Comparison of ENCODE assay signal across 8 cellular contexts in genomic region chr14:101972126-101972785, GRCh38. TPM values are rescaled to one million over a fixed set of nuclear protein-coding genes. Genes with fewer than 3 reads are reported as not detected.
DNase-seq lines count a peak whose midpoint lies in the region; ATAC-seq and TF ChIP-seq lines count a peak whose summit lies in the region.

No MANE protein-coding gene starts in this region.

- CTCF ChIA-PET in activated naive CD4-positive, alpha-beta T cell treated with anti-CD3 and anti-CD28 coated beads for 36 hours (lab: Charles Lee) = interaction anchor here (0.6 to 1.1 kb wide), 2 partner anchors 9 to 342 kb away, joined by 3 to 5 read pairs; no protein-coding TSS in a partner anchor

- H3K27ac ChIP-seq in SJSA1 = peak overlapping the region; percentile 91
- peak overlapping the region; percentile 80 for H3K27ac ChIP-seq in fibroblast of lung (ENCODE audit: insufficient read depth, low read length)

- no peak overlapping the region for H2AFZ ChIP-seq in fibroblast of lung (ENCODE audit: low read length)

- H3K27me3 Mint-ChIP-seq in activated naive CD4-positive, alpha-beta T cell treated with anti-CD3 and anti-CD28 coated beads, Interleukin-2, amount 50 U/mL, for 24 hours = no peaks in the 10 kb centered on the region
- no peaks in the 10 kb centered on the region for H3K27me3 Mint-ChIP-seq in activated naive CD4-positive, alpha-beta T cell treated with anti-CD3 and anti-CD28 coated beads for 36 hours (ENCODE audit: low read depth)
- H3K27me3 Mint-ChIP-seq in natural killer cell (ENCODE audit: low read depth in 2 of 2) = no peaks in the 10 kb centered on the region

- DNase-seq in activated naive CD4-positive, alpha-beta T cell treated with anti-CD3 and anti-CD28 coated beads for 36 hours = no peak
- DNase-seq in SJSA1 (ENCODE audit: low read depth in 1 of 2, low spot score in 2 of 2) = peak; percentile 89 to 95
- peak; percentile 99 to 100 for DNase-seq in fibroblast of lung (ENCODE audit: low read depth in 2 of 2)
- DNase-seq in natural killer cell = no peak
- DNase-seq in activated naive CD4-positive, alpha-beta T cell (lab: John Stamatoyannopoulos, UW) = no peak

- intact Hi-C loops in activated naive CD4-positive, alpha-beta T cell treated with anti-CD3 and anti-CD28 coated beads for 36 hours (cut with micrococcal nuclease) = no loop called here
- intact Hi-C loops in natural killer cell (cut with micrococcal nuclease) = no loop called here

- H4K20me1 ChIP-seq in fibroblast of lung (ENCODE audit: control insufficient read depth, extremely low read depth, insufficient read depth, low read length) = peaks cover 2% of the 10 kb centered on the region

- peaks cover 12% of the 10 kb centered on the region for H3K36me3 Mint-ChIP-seq in activated naive CD4-positive, alpha-beta T cell treated with anti-CD3 and anti-CD28 coated beads, Interleukin-2, amount 50 U/mL, for 24 hours
- peaks cover 13% of the 10 kb centered on the region for H3K36me3 Mint-ChIP-seq in activated naive CD4-positive, alpha-beta T cell treated with anti-CD3 and anti-CD28 coated beads for 36 hours (ENCODE audit: low read depth)
- no peaks in the 10 kb centered on the region for H3K36me3 Mint-ChIP-seq in natural killer cell

- peaks cover 43% of the 10 kb centered on the region for H3K36me3 ChIP-seq in SJSA1
- H3K36me3 ChIP-seq in fibroblast of lung (ENCODE audit: control insufficient read depth, insufficient read depth, low read length) = peaks cover 4% of the 10 kb centered on the region

- H3K79me2 ChIP-seq in fibroblast of lung (ENCODE audit: control insufficient read depth, insufficient read depth, low read length) = peaks cover 78% of the 10 kb centered on the region

- H3K4me3 ChIP-seq in SJSA1 (no peak overlapping the region), fibroblast of lung (replicated peaks in 1 of 4; ENCODE audit: control extremely low read depth in 1 of 4, insufficient read depth in 1 of 4, low read depth in 3 of 4, low read length in 4 of 4) (peak overlapping the region; percentile 12 to 39 (median 22))

- peaks cover 24% of the 10 kb centered on the region for H3K4me1 ChIP-seq in SJSA1 (replicated peaks)
- peaks cover 11% of the 10 kb centered on the region for H3K4me1 ChIP-seq in fibroblast of lung (ENCODE audit: control insufficient read depth, extremely low read depth, insufficient read depth, low read length)

- peak overlapping the region; percentile 61 for H3K27ac Mint-ChIP-seq in activated naive CD4-positive, alpha-beta T cell treated with anti-CD3 and anti-CD28 coated beads, Interleukin-2, amount 50 U/mL, for 24 hours
- no peak overlapping the region for H3K27ac Mint-ChIP-seq in activated naive CD4-positive, alpha-beta T cell treated with anti-CD3 and anti-CD28 coated beads for 36 hours
- peak overlapping the region; percentile 31 to 48 for H3K27ac Mint-ChIP-seq in natural killer cell

- no peak overlapping the region for H3K4me3 Mint-ChIP-seq in activated naive CD4-positive, alpha-beta T cell treated with anti-CD3 and anti-CD28 coated beads, Interleukin-2, amount 50 U/mL, for 24 hours
- no peak overlapping the region for H3K4me3 Mint-ChIP-seq in activated naive CD4-positive, alpha-beta T cell treated with anti-CD3 and anti-CD28 coated beads for 36 hours
- H3K4me3 Mint-ChIP-seq in natural killer cell = no peak overlapping the region

- H3K4me1 Mint-ChIP-seq in activated naive CD4-positive, alpha-beta T cell treated with anti-CD3 and anti-CD28 coated beads, Interleukin-2, amount 50 U/mL, for 24 hours = peaks cover 49% of the 10 kb centered on the region
- peaks cover 33% of the 10 kb centered on the region for H3K4me1 Mint-ChIP-seq in activated naive CD4-positive, alpha-beta T cell treated with anti-CD3 and anti-CD28 coated beads for 36 hours (ENCODE audit: low read depth)
- peaks cover 34 to 39% of the 10 kb centered on the region in 2 donors for H3K4me1 Mint-ChIP-seq in natural killer cell

- H3K27me3 ChIP-seq in SJSA1 (replicated peaks) (no peaks in the 10 kb centered on the region), fibroblast of lung (ENCODE audit: control insufficient read depth, insufficient read depth, low read length) (no peaks in the 10 kb centered on the region)

- H3K9me3 Mint-ChIP-seq in activated naive CD4-positive, alpha-beta T cell treated with anti-CD3 and anti-CD28 coated beads, Interleukin-2, amount 50 U/mL, for 24 hours = no peaks in the 10 kb centered on the region
- no peaks in the 10 kb centered on the region for H3K9me3 Mint-ChIP-seq in activated naive CD4-positive, alpha-beta T cell treated with anti-CD3 and anti-CD28 coated beads for 36 hours
- no peaks in the 10 kb centered on the region for H3K9me3 Mint-ChIP-seq in natural killer cell

- H3K4me2 ChIP-seq in fibroblast of lung (ENCODE audit: extremely low read depth, insufficient read depth, low read length) = peak overlapping the region; percentile 90

- ATAC-seq in natural killer cell = peak in 2 of 3 donors; percentile 32 to 44
- ATAC-seq in GM18868 (IDR thresholded peaks at IDR 0.05; ENCODE audit: unreplicated experiment) = no peak
- no peak for ATAC-seq in GM21423 (IDR thresholded peaks at IDR 0.05; ENCODE audit: unreplicated experiment)

- TF ChIP-seq CTCF in fibroblast of lung (conservative IDR thresholded peaks at IDR 0.05 in 1 of 2, IDR thresholded peaks at IDR 0.05 in 1 of 2; ENCODE audit: low read depth in 1 of 2, low read length in 2 of 2) (no peak), natural killer cell (IDR thresholded peaks at IDR 0.05) (no peak)

- H3K9me3 ChIP-seq in SJSA1 (replicated peaks) = no peaks in the 10 kb centered on the region
- no peaks in the 10 kb centered on the region for H3K9me3 ChIP-seq in fibroblast of lung (ENCODE audit: control insufficient read depth, insufficient read depth, low read depth, low read length)

- H3K9ac ChIP-seq in fibroblast of lung (ENCODE audit: insufficient read depth, low read length) = peak overlapping the region; percentile 44

RNA-seq across cellular contexts. Expression of gene DYNC1H1, which starts 7.9 kb away (rescaled TPM):
- 100 to 1,000 TPM; 207 to 208 TPM for total RNA-seq in activated naive CD4-positive, alpha-beta T cell treated with anti-CD3 and anti-CD28 coated beads for 36 hours
- total RNA-seq in SJSA1 (2014; rRNA removed; shearing (Covaris generic)) = 180 and 253 TPM in 2 replicates
- total RNA-seq in fibroblast of lung (394 and 677 TPM in 2 replicates), natural killer cell (100 to 1,000 TPM; 313 to 381 (median 349) TPM)
- polyA plus RNA-seq in fibroblast of lung = 128 and 186 TPM in 2 replicates
- polyA plus RNA-seq in fibroblast of lung (2012) = 362 and 387 TPM in 2 replicates
- 1,364 and 1,482 TPM in 2 replicates for polyA minus RNA-seq in fibroblast of lung (ENCODE audit: low replicate concordance)

Comparison
In these comparisons a context has a peak if more than half of its experiments do, and no peak if none do; other contexts are left out.
1. DNase-seq: peak in SJSA1 (2 of 2) and fibroblast of lung (2 of 2); none in activated naive CD4-positive, alpha-beta T cell treated with anti-CD3 and anti-CD28 coated beads for 36 hours (single experiment), natural killer cell (single experiment) and activated naive CD4-positive, alpha-beta T cell (0 of 4).
2. ATAC-seq: peak in natural killer cell (2 of 3); none in GM18868 (single experiment) and GM21423 (single experiment).